In genomic region chr15:90086868-90087268, GRCh38 we compare ENCODE assay signal across 1 cellular context.
A peak's percentile ranks its signal among the peaks of the same experiment; 100 is the strongest.
TF ChIP-seq lines count a peak whose summit lies in the region.

No MANE protein-coding gene starts in this region.

TF ChIP-seq in HEK293, 187 proteins besides CTCF, POLR2A, EP300 and RAD21 (continued from another document):
- TF ChIP-seq ZNF26 (tag by site-specific recombination; IDR thresholded peaks at IDR 0.05) (no peak), ZNF335 (tag by site-specific recombination; conservative IDR thresholded peaks at IDR 0.05) (peak; percentile 58; the same call in 1 of the 2 replicates), ZNF544 (tag by site-specific recombination; IDR thresholded peaks at IDR 0.05) (no peak)
